Comparison of ENCODE assay signal across 26 cellular contexts in genomic region chr2:212935749-212936148, GRCh38.
DNase-seq lines count a peak whose midpoint lies in the region; ATAC-seq and TF ChIP-seq lines count a peak whose summit lies in the region.
"Had no signal": no experiment of that assay in that cellular context is flagged by ENCODE, and none has a peak within 500 bp of the region (broad histone marks: within the 10 kb centered on the region; RNA-seq: fewer than 3 reads in every experiment).

No MANE protein-coding gene starts in this region.

- no peaks in the 10 kb centered on the region for H3K9me3 ChIP-seq in PC-3 (ENCODE audit: low read length)
- H3K9me3 ChIP-seq in suprapubic skin = no peaks in the 10 kb centered on the region
- H3K9me3 ChIP-seq: A549; BLaER1 treated with 17β-estradiol and CSF1 and Interleukin-3, amounts not matched to agents 10 nM and 100 nM had no signal

- WGBS in suprapubic skin = 68% methylated on average over 4 of the region's 4 CpGs

- H3K79me2 ChIP-seq in PC-3 (ENCODE audit: low read length) = no peaks in the 10 kb centered on the region

- H3K4me2 ChIP-seq in PC-3 (ENCODE audit: low read length) = no peak overlapping the region
- H3K4me2 ChIP-seq: A549; BLaER1 treated with 17β-estradiol and CSF1 and Interleukin-3, amounts not matched to agents 10 nM and 100 nM; PC-9 had no signal

- CTCF ChIA-PET in PC-3 (lab: Charles Lee) = no interaction called here

- POLR2A ChIA-PET in PC-3 (lab: Charles Lee; ENCODE audit: unreplicated experiment) = interaction anchor here (0.6 kb wide), 1 partner anchor 45 kb away, joined by 4 read pairs; no protein-coding TSS in a partner anchor

- H2AFZ ChIP-seq in PC-3 (ENCODE audit: low read length) = no peak overlapping the region
- H2AFZ ChIP-seq: PC-9 had no signal

- intact Hi-C loops in left ventricle myocardium superior (cut with micrococcal nuclease) (no loop called here), Right ventricle myocardium inferior (cut with DNase I) (no loop called here), PC-3 (cut with micrococcal nuclease) (no loop called here)

- no TSS peak for BruUV-seq in PC-3 (replicated peaks; lab: Mats Ljungman, UMichigan)

- DNase-seq in left ventricle myocardium superior (no peak), Right ventricle myocardium inferior (ENCODE audit: missing footprints) (no peak), PC-3 (peak; percentile 36), foreskin keratinocyte (peak in 1 of 2 donors; percentile 63), suprapubic skin (ENCODE audit: low spot score in 2 of 2) (no peak), cerebellar nuclear complex (lab: John Stamatoyannopoulos, UW) (no peak)
- DNase-seq in stimulated activated CD4-positive, alpha-beta T cell treated with anti-CD3 and anti-CD28 coated beads, Interleukin-15, amount 100 ng/mL, for 24 hours = no peak
- DNase-seq: AML-193; CD4-positive, alpha-beta T cell; COR-L47; DMS79; EL; GF-D8; GOT3; HCEC 1CT; KG1; MM.1S; NCI-H2029; NCI-H226; NCI-H524; NCI-H82; NK-92 treated with Interleukin-12 subunit alpha and Interleukin-12 subunit beta, amount 100 ng/mL, for 24 hours; PC-9; SHP77 had no signal

- H3K4me3 ChIP-seq in PC-3 (ENCODE audit: low read length) (no peak overlapping the region), suprapubic skin (no peak overlapping the region)
- H3K4me3 ChIP-seq: A549; BLaER1 treated with 17β-estradiol and CSF1 and Interleukin-3, amounts not matched to agents 10 nM and 100 nM; PC-9 had no signal

- H3K4me1 ChIP-seq in PC-3 (ENCODE audit: insufficient read depth, low read length) (peaks cover 22% of the 10 kb centered on the region), foreskin keratinocyte (peaks cover 21% of the 10 kb centered on the region), suprapubic skin (peaks cover 13% of the 10 kb centered on the region)
- H3K4me1 ChIP-seq: A549; BLaER1 treated with 17β-estradiol and CSF1 and Interleukin-3, amounts not matched to agents 10 nM and 100 nM had no signal

- no peak for TF ChIP-seq CTCF in PC-3 (conservative IDR thresholded peaks at IDR 0.05; ENCODE audit: low read depth, low read length)
- no peak for TF ChIP-seq CTCF in foreskin keratinocyte (conservative IDR thresholded peaks at IDR 0.05)
- TF ChIP-seq CTCF in suprapubic skin (IDR thresholded peaks at IDR 0.05) = no peak

- no peaks in the 10 kb centered on the region for H3F3A ChIP-seq in PC-3 (ENCODE audit: low read length, unreplicated experiment)

- H4K20me1 ChIP-seq in PC-3 (ENCODE audit: low read length) = no peaks in the 10 kb centered on the region
- H4K20me1 ChIP-seq: BLaER1 treated with 17β-estradiol and CSF1 and Interleukin-3, amounts not matched to agents 10 nM and 100 nM had no signal

- no peaks in the 10 kb centered on the region for H3K36me3 ChIP-seq in PC-3 (ENCODE audit: low read depth, low read length)
- no peaks in the 10 kb centered on the region for H3K36me3 ChIP-seq in suprapubic skin
- H3K36me3 ChIP-seq: BLaER1 treated with 17β-estradiol and CSF1 and Interleukin-3, amounts not matched to agents 10 nM and 100 nM had no signal

- ATAC-seq in left ventricle myocardium superior (peak; percentile 64), Right ventricle myocardium inferior (no peak), PC-3 (peak; percentile 38), foreskin keratinocyte (peak; percentile 58)
- ATAC-seq: A549 had no signal

- H3K9ac ChIP-seq in PC-3 (ENCODE audit: low read length) = no peak overlapping the region
- H3K9ac ChIP-seq: BLaER1 treated with 17β-estradiol and CSF1 and Interleukin-3, amounts not matched to agents 10 nM and 100 nM had no signal

- H3K27me3 ChIP-seq in PC-3 (ENCODE audit: low read length) = no peaks in the 10 kb centered on the region
- no peaks in the 10 kb centered on the region for H3K27me3 ChIP-seq in foreskin keratinocyte
- no peaks in the 10 kb centered on the region for H3K27me3 ChIP-seq in suprapubic skin
- H3K27me3 ChIP-seq: BLaER1 treated with 17β-estradiol and CSF1 and Interleukin-3, amounts not matched to agents 10 nM and 100 nM had no signal

- no peaks in the 10 kb centered on the region for H3K9me2 ChIP-seq in PC-3 (replicated peaks; ENCODE audit: low read length)

- no peak for TF ChIP-seq POLR2A in suprapubic skin (IDR thresholded peaks at IDR 0.05)

- no peak for TF ChIP-seq EP300 in suprapubic skin (IDR thresholded peaks at IDR 0.05)

- H3K27ac ChIP-seq in PC-3 (ENCODE audit: low read length) = no peak overlapping the region
- H3K27ac ChIP-seq in foreskin keratinocyte = peak overlapping the region; percentile 93
- no peak overlapping the region for H3K27ac ChIP-seq in suprapubic skin
- H3K27ac ChIP-seq: A549; BLaER1 treated with 17β-estradiol and CSF1 and Interleukin-3, amounts not matched to agents 10 nM and 100 nM; PC-9 had no signal
